Comparison of ENCODE assay signal across 28 cellular contexts in genomic region chr17:32125848-32126153, GRCh38. TPM values are rescaled to one million over a fixed set of nuclear protein-coding genes. Genes with fewer than 3 reads are reported as not detected.
DNase-seq lines count a peak whose midpoint lies in the region; ATAC-seq and TF ChIP-seq lines count a peak whose summit lies in the region.
"Had no signal": no experiment of that assay in that cellular context is flagged by ENCODE, and none has a peak within 500 bp of the region (broad histone marks: within the 10 kb centered on the region; RNA-seq: fewer than 3 reads in every experiment).

No MANE protein-coding gene starts in this region.

- peaks cover 19% of the 10 kb centered on the region for H3K4me1 Mint-ChIP-seq in activated T-cell treated with anti-CD3 and anti-CD28 coated beads, Interleukin-2, amount 50 U/mL, for 24 hours (ENCODE audit: low read depth)
- H3K4me1 Mint-ChIP-seq in T-helper 17 cell, result peaks cover 20% of the 10 kb centered on the region
- peaks cover 24% of the 10 kb centered on the region for H3K4me1 Mint-ChIP-seq in dendritic cell treated with granulocyte-macrophage colony-stimulating factor and Interleukin-4, amounts not matched to agents 40 ng/mL and 50 ng/mL, for 4 days (ENCODE audit: low read depth)
- peaks cover 61% of the 10 kb centered on the region for H3K4me1 Mint-ChIP-seq in neural progenitor cell

- H3K4me1 ChIP-seq in neural progenitor cell (peaks cover 8% of the 10 kb centered on the region), mammary epithelial cell (ENCODE audit: insufficient read depth, low read length) (peaks cover 3% of the 10 kb centered on the region)

- no peak overlapping the region for H3K4me3 Mint-ChIP-seq in activated T-cell treated with anti-CD3 and anti-CD28 coated beads, Interleukin-2, amount 50 U/mL, for 24 hours
- H3K4me3 Mint-ChIP-seq in T-helper 17 cell (no peak overlapping the region), neural progenitor cell (peak overlapping the region; percentile 63)
- H3K4me3 Mint-ChIP-seq in dendritic cell treated with granulocyte-macrophage colony-stimulating factor and Interleukin-4, amounts not matched to agents 40 ng/mL and 50 ng/mL, for 4 days, result no peak overlapping the region

- no peaks in the 10 kb centered on the region for H3K9me3 Mint-ChIP-seq in activated T-cell treated with anti-CD3 and anti-CD28 coated beads, Interleukin-2, amount 50 U/mL, for 24 hours
- no peaks in the 10 kb centered on the region for H3K9me3 Mint-ChIP-seq in dendritic cell treated with granulocyte-macrophage colony-stimulating factor and Interleukin-4, amounts not matched to agents 40 ng/mL and 50 ng/mL, for 4 days
- peaks cover 3% of the 10 kb centered on the region for H3K9me3 Mint-ChIP-seq in neural progenitor cell
- H3K9me3 Mint-ChIP-seq: effector memory CD8-positive, alpha-beta T cell had no signal

- no peak overlapping the region for H3K4me2 ChIP-seq in neural progenitor cell
- no peak overlapping the region for H3K4me2 ChIP-seq in mammary epithelial cell (ENCODE audit: insufficient read depth, low read depth, low read length)
- H3K4me2 ChIP-seq: KMS-11, SK-N-SH had no signal

- in situ Hi-C loops in mammary epithelial cell (cut with MboI; ENCODE audit: low sequenced_read_pairs in 2 of 2), result no loop called here

- H3K79me2 ChIP-seq in neural progenitor cell (ENCODE audit: low read depth) (no peaks in the 10 kb centered on the region), mammary epithelial cell (ENCODE audit: insufficient read depth, low read length) (no peaks in the 10 kb centered on the region)

- ATAC-seq in T-helper 17 cell, result no peak
- ATAC-seq: effector memory CD8-positive, alpha-beta T cell; Right ventricle myocardium inferior; sciatic nerve had no signal

- TF ChIP-seq CTCF in neural progenitor cell (IDR thresholded peaks at IDR 0.05) (no peak), mammary epithelial cell (conservative IDR thresholded peaks at IDR 0.05 in 1 of 2, IDR thresholded peaks at IDR 0.05 in 1 of 2; ENCODE audit: extremely low read depth in 1 of 2, insufficient read depth in 1 of 2, low read depth in 1 of 2, low read length in 2 of 2) (no peak)

- H3K9ac ChIP-seq in neural progenitor cell (no peak overlapping the region), mammary epithelial cell (ENCODE audit: insufficient read depth, low read length) (no peak overlapping the region)
- H3K9ac ChIP-seq: KMS-11, SK-N-SH had no signal

- H3K27me3 ChIP-seq in neural progenitor cell (no peaks in the 10 kb centered on the region), mammary epithelial cell (ENCODE audit: insufficient read depth, low read length) (no peaks in the 10 kb centered on the region)
- H3K27me3 ChIP-seq: tibial artery had no signal

- peaks cover 9% of the 10 kb centered on the region for H3F3A ChIP-seq in neural progenitor cell (ENCODE audit: low read depth)

- peaks cover 14% of the 10 kb centered on the region for H3K36me3 Mint-ChIP-seq in activated T-cell treated with anti-CD3 and anti-CD28 coated beads, Interleukin-2, amount 50 U/mL, for 24 hours (ENCODE audit: low read depth)
- H3K36me3 Mint-ChIP-seq in T-helper 17 cell (ENCODE audit: low read depth), result peaks cover 3% of the 10 kb centered on the region
- peaks cover 12% of the 10 kb centered on the region for H3K36me3 Mint-ChIP-seq in dendritic cell treated with granulocyte-macrophage colony-stimulating factor and Interleukin-4, amounts not matched to agents 40 ng/mL and 50 ng/mL, for 4 days (ENCODE audit: low read depth)
- H3K36me3 Mint-ChIP-seq in neural progenitor cell, result no peaks in the 10 kb centered on the region

- H2AFZ ChIP-seq in neural progenitor cell (replicated peaks) (no peak overlapping the region), mammary epithelial cell (ENCODE audit: low read depth, low read length) (no peak overlapping the region)

- H3K4me3 ChIP-seq in neural progenitor cell (no peak overlapping the region), mammary epithelial cell (replicated peaks in 1 of 3; ENCODE audit: insufficient read depth in 1 of 3, low read depth in 2 of 3, low read length in 3 of 3) (no peak overlapping the region)
- H3K4me3 ChIP-seq: coronary artery, prostate gland, tibial artery had no signal

- no peak for DNase-seq in activated T-cell treated with anti-CD3 and anti-CD28 coated beads, Interleukin-2, amount 50 U/mL, for 24 hours
- DNase-seq in activated T-cell treated with anti-CD3 and anti-CD28 coated beads for 4 hours, result no peak
- no peak for DNase-seq in T-helper 17 cell
- DNase-seq in neural progenitor cell (ENCODE audit: low spot score), result no peak
- DNase-seq in mammary epithelial cell, result no peak
- no peak for DNase-seq in activated CD4-positive, CD25-positive, alpha-beta regulatory T cell treated with anti-CD3 and anti-CD28 coated beads, Interleukin-2, amount 50 U/mL, for 72 hours
- DNase-seq in NCI-H1930 (lab: John Stamatoyannopoulos, UW), result no peak
- DNase-seq: activated CD4-positive, alpha-beta T cell treated with anti-CD3 and anti-CD28 coated beads for 48 hours; activated CD8-positive, alpha-beta memory T cell treated with anti-CD3 and anti-CD28 coated beads, Interleukin-2, amount 50 U/mL, for 48 hours; caudate nucleus; DMS53; effector memory CD8-positive, alpha-beta T cell; glutamatergic neuron; H7; mesenchymal stem cell; NCI-H2029 treated with DMSO at 0.1 percent for 48 hours; nucleus accumbens; SK-N-SH; stimulated activated CD4-positive, alpha-beta T cell treated with anti-CD3 and anti-CD28 coated beads, Interleukin-12 subunit alpha, Interleukin-12 subunit beta, amount 100 ng/mL, for 4 hours; stimulated activated CD4-positive, alpha-beta T cell treated with anti-CD3 and anti-CD28 coated beads, Interleukin-2, amount 100 ng/mL, for 48 hours; tibial artery had no signal

- no peaks in the 10 kb centered on the region for H3K27me3 Mint-ChIP-seq in activated T-cell treated with anti-CD3 and anti-CD28 coated beads, Interleukin-2, amount 50 U/mL, for 24 hours
- peaks cover 3% of the 10 kb centered on the region for H3K27me3 Mint-ChIP-seq in T-helper 17 cell
- H3K27me3 Mint-ChIP-seq in dendritic cell treated with granulocyte-macrophage colony-stimulating factor and Interleukin-4, amounts not matched to agents 40 ng/mL and 50 ng/mL, for 4 days, result no peaks in the 10 kb centered on the region
- peaks cover 10% of the 10 kb centered on the region for H3K27me3 Mint-ChIP-seq in neural progenitor cell (ENCODE audit: insufficient read depth, low read depth)

- H3K9me3 ChIP-seq in T-helper 17 cell (ENCODE audit: control insufficient read depth, low read length, poor library complexity, severe bottlenecking) (no peaks in the 10 kb centered on the region), neural progenitor cell (ENCODE audit: low read depth) (no peaks in the 10 kb centered on the region), mammary epithelial cell (replicated peaks; ENCODE audit: insufficient read depth, low read length) (no peaks in the 10 kb centered on the region)
- H3K9me3 ChIP-seq: prostate gland, SK-N-SH, tibial artery had no signal

- no peaks in the 10 kb centered on the region for H3K36me3 ChIP-seq in neural progenitor cell
- H3K36me3 ChIP-seq in mammary epithelial cell (ENCODE audit: insufficient read depth, low read length), result no peaks in the 10 kb centered on the region
- H3K36me3 ChIP-seq: prostate gland, tibial artery had no signal

- H4K20me1 ChIP-seq in neural progenitor cell (ENCODE audit: low read depth), result no peaks in the 10 kb centered on the region
- no peaks in the 10 kb centered on the region for H4K20me1 ChIP-seq in mammary epithelial cell (ENCODE audit: insufficient read depth, low read length)

- 100% methylated on average over 2 of the region's 2 CpGs for WGBS in mammary epithelial cell (ENCODE audit: low coverage, missing lambda C conversion rate)

- intact Hi-C loops in dendritic cell treated with granulocyte-macrophage colony-stimulating factor and Interleukin-4, amounts not matched to agents 40 ng/mL and 50 ng/mL, for 4 days (cut with micrococcal nuclease), result loop anchor here (2.0 kb wide), 1 partner anchor 15 kb away; no protein-coding TSS in a partner anchor
- intact Hi-C loops in mammary epithelial cell (cut with micrococcal nuclease), result loop anchor here (10.0 kb wide), 1 partner anchor 51 kb away; no protein-coding TSS in a partner anchor

- no peak overlapping the region for H3K27ac ChIP-seq in neural progenitor cell
- H3K27ac ChIP-seq in mammary epithelial cell (ENCODE audit: insufficient read depth, low read depth, low read length), result no peak overlapping the region
- H3K27ac ChIP-seq: coronary artery, HL-60, KMS-11, prostate gland had no signal

- peak overlapping the region; percentile 52 for H3K27ac Mint-ChIP-seq in activated T-cell treated with anti-CD3 and anti-CD28 coated beads, Interleukin-2, amount 50 U/mL, for 24 hours
- H3K27ac Mint-ChIP-seq in T-helper 17 cell (peak overlapping the region; percentile 95), neural progenitor cell (peak overlapping the region; percentile 17)
- peak overlapping the region; percentile 6 for H3K27ac Mint-ChIP-seq in dendritic cell treated with granulocyte-macrophage colony-stimulating factor and Interleukin-4, amounts not matched to agents 40 ng/mL and 50 ng/mL, for 4 days

- CTCF ChIA-PET in mammary epithelial cell (lab: Charles Lee; ENCODE audit: low non-redundant PET), result no interaction called here

- dilution Hi-C loops in mammary epithelial cell (cut with HindIII; ENCODE audit: low sequenced_read_pairs), result no loop called here

- no TSS peak for BruUV-seq in mammary epithelial cell (replicated peaks; lab: Mats Ljungman, UMichigan)

RNA-seq across cellular contexts. Expression of gene RHOT1, which starts 16.5 kb away (rescaled TPM):
- total RNA-seq in T-helper 17 cell (10 to 100 TPM; 18.9 to 19.5 TPM), neural progenitor cell (ENCODE audit: low replicate concordance) (43.7 and 76.4 TPM in 2 replicates), mammary epithelial cell (10 to 100 TPM; 20.3 to 28.3 TPM)
- polyA plus RNA-seq in mammary epithelial cell, result 14.7 TPM
- polyA minus RNA-seq in mammary epithelial cell, result 25.9 TPM

Comparison
In these comparisons a context has a peak if more than half of its experiments do, and no peak if none do; other contexts are left out.
1. H3K27ac Mint-ChIP-seq: peak in every context shown above with its lines; median percentile 95 in T-helper 17 cell; 52 in activated T-cell treated with anti-CD3 and anti-CD28 coated beads, Interleukin-2, amount 50 U/mL, for 24 hours; 17 in neural progenitor cell; 6 in dendritic cell treated with granulocyte-macrophage colony-stimulating factor and Interleukin-4, amounts not matched to agents 40 ng/mL and 50 ng/mL, for 4 days.